8 cellular contexts compared by ENCODE assay signal in genomic region chr6:43644940-43645612, GRCh38. TPM values are rescaled to one million over a fixed set of nuclear protein-coding genes. Genes with fewer than 3 reads are reported as not detected.
DNase-seq lines count a peak whose midpoint lies in the region; ATAC-seq and TF ChIP-seq lines count a peak whose summit lies in the region.

Gene RSPH9, plus strand, starts transcription at chr6:43645036. Its CDS starts 63 bp downstream, at chr6:43645099.

- H3K4me3 ChIP-seq in OCI-LY7 (ENCODE audit: low read depth, low read length, poor library complexity, severe bottlenecking) (no peak within 1 kb of the TSS), left ventricle myocardium inferior (peak within 1 kb of the TSS; percentile 67)

- H3K27ac Mint-ChIP-seq in activated naive CD8-positive, alpha-beta T cell, result peak within 1 kb of the TSS; percentile 11

- no peaks in the 10 kb centered on the region for H4K20me1 ChIP-seq in OCI-LY7 (ENCODE audit: insufficient read depth, low read length)

- peaks cover 22% of the 10 kb centered on the region for H3K4me1 Mint-ChIP-seq in activated naive CD8-positive, alpha-beta T cell (ENCODE audit: low read depth)

- peaks cover 11% of the 10 kb centered on the region for H3K36me3 Mint-ChIP-seq in activated naive CD8-positive, alpha-beta T cell

- TF ChIP-seq CTCF in OCI-LY7 (conservative IDR thresholded peaks at IDR 0.05; ENCODE audit: low read length) (no peak), left ventricle myocardium inferior (IDR thresholded peaks at IDR 0.05; ENCODE audit: borderline replicate concordance) (no peak)

- CTCF ChIA-PET in OCI-LY7 (lab: Charles Lee; ENCODE audit: unreplicated experiment), result no interaction called here

- H3K27me3 ChIP-seq in left ventricle myocardium inferior (ENCODE audit: low read depth), result no peaks in the 10 kb centered on the region

- peaks cover 12% of the 10 kb centered on the region for H3K79me2 ChIP-seq in OCI-LY7 (ENCODE audit: insufficient read depth, low read depth, low read length)

- H3K4me2 ChIP-seq in OCI-LY7 (ENCODE audit: low read length), result peak within 1 kb of the TSS; percentile 23; the same call in 1 of the 2 replicates

- H3K27me3 Mint-ChIP-seq in activated naive CD8-positive, alpha-beta T cell, result no peaks in the 10 kb centered on the region

- no peaks in the 10 kb centered on the region for H3K9me2 ChIP-seq in OCI-LY7 (ENCODE audit: insufficient read depth, low read length)

- intact Hi-C loops in OCI-LY7 (cut with micrococcal nuclease; ENCODE audit: unreplicated experiment), result no loop called here
- intact Hi-C loops in left ventricle myocardium inferior (cut with micrococcal nuclease), result no loop called here
- intact Hi-C loops in sciatic nerve (cut with DNase I), result no loop called here

- H3K9me3 Mint-ChIP-seq in activated naive CD8-positive, alpha-beta T cell (ENCODE audit: low read depth), result no peaks in the 10 kb centered on the region

- ATAC-seq in sciatic nerve (peak; percentile 91), GM21528 (IDR thresholded peaks at IDR 0.05; ENCODE audit: low FRiP score, unreplicated experiment) (no peak)

- H3K4me3 Mint-ChIP-seq in activated naive CD8-positive, alpha-beta T cell, result peak within 1 kb of the TSS; percentile 83

- H2AFZ ChIP-seq in OCI-LY7 (ENCODE audit: low read length), result no peak within 1 kb of the TSS

- H3K9me3 ChIP-seq in OCI-LY7 (ENCODE audit: low read length) (no peaks in the 10 kb centered on the region), left ventricle myocardium inferior (replicated peaks) (no peaks in the 10 kb centered on the region)

- H3K27ac ChIP-seq in OCI-LY7 (ENCODE audit: low read depth, low read length, poor library complexity, severe bottlenecking) (no peak within 1 kb of the TSS), left ventricle myocardium inferior (replicated peaks) (peak within 1 kb of the TSS; percentile 65)

- peak; percentile 12 for DNase-seq in NOMO-1 treated with DMSO at 0.1 percent for 48 hours (lab: John Stamatoyannopoulos, UW; ENCODE audit: unreplicated experiment)
- DNase-seq in NOMO-1 treated with dmso at 0.1 percent for 144 hours (lab: John Stamatoyannopoulos, UW; ENCODE audit: unreplicated experiment), result no peak
- DNase-seq in OCI-LY7 (ENCODE audit: low spot score), result no peak
- DNase-seq in left ventricle myocardium inferior, result peak; percentile 75
- DNase-seq in sciatic nerve (ENCODE audit: low spot score), result peak; percentile 79
- DNase-seq in NAMALWA (ENCODE audit: low spot score), result no peak

- no TSS peak for BruUV-seq in OCI-LY7 (replicated peaks; lab: Mats Ljungman, UMichigan)

- H3K36me3 ChIP-seq in OCI-LY7 (ENCODE audit: insufficient read depth, low read length), result peaks cover 30% of the 10 kb centered on the region
- H3K36me3 ChIP-seq in left ventricle myocardium inferior, result peaks cover 25% of the 10 kb centered on the region

- POLR2A ChIA-PET in OCI-LY7 (lab: Charles Lee), result interaction anchor here (0.7 to 1.0 kb wide), 2 partner anchors 16 to 951 kb away, joined by 3 to 4 read pairs; partner anchors contain the start of gene GTPBP2

- H3K4me1 ChIP-seq in OCI-LY7 (ENCODE audit: insufficient read depth, low read length, poor library complexity, severe bottlenecking) (no peaks in the 10 kb centered on the region), left ventricle myocardium inferior (peaks cover 28% of the 10 kb centered on the region)

RNA-seq across cellular contexts. Expression of gene RSPH9, which starts in this region (rescaled TPM):
- 0.28 TPM in 1 of 2 replicates, not detected in the other for total RNA-seq in OCI-LY7 (2014; rRNA removed; shearing (Covaris generic))
- total RNA-seq in OCI-LY7 (2022) (not detected in 2 replicates), left ventricle myocardium inferior (0.08 TPM), sciatic nerve (0.49 TPM)

Comparison
In these comparisons a context has a peak if more than half of its experiments do, and no peak if none do; other contexts are left out.
1. Peak in DNase-seq, H3K4me3 ChIP-seq and H3K27ac ChIP-seq in left ventricle myocardium inferior; RNA of the gene not detected or under 1 TPM.
2. Peak in DNase-seq and ATAC-seq in sciatic nerve; RNA of the gene not detected or under 1 TPM.